ENCODE assay signal across 1 cellular context in the genomic region with DNA sequence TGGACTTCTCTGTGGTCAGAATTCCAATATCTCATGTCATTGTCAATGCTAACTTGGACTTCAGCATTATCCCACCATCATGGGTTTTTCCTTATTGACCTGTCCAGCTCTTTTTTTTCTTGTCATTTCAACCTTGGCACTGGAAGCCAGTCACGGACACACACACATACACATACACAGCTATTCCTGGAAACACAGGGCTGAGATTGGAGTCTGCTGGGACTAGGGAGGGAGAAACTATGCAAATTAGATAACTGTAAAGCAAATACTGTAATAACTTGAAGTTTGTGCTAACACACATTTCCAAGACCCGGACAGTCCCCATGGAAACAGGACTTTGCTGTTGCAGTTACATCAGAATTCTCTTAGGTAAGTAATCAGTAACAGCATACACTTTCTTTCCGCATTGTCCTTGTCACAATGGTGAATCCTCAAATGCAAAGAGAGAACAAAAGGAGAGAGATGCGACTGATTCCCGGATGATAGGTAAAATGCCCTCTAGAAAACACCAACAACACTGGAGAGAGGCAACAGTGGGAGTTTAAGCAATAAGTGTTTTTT.
TF ChIP-seq lines count a peak whose summit lies in the region.

No MANE protein-coding gene starts in this region.

TF ChIP-seq in HepG2, 621 proteins besides CTCF, POLR2A, EP300 and RAD21 (continued from another document and continues in another):
- TF ChIP-seq ZNF362 (CRISPR knock-in tag; IDR thresholded peaks at IDR 0.05; ENCODE audit: borderline replicate concordance): peak; percentile 56
- TF ChIP-seq, protein P1, sequence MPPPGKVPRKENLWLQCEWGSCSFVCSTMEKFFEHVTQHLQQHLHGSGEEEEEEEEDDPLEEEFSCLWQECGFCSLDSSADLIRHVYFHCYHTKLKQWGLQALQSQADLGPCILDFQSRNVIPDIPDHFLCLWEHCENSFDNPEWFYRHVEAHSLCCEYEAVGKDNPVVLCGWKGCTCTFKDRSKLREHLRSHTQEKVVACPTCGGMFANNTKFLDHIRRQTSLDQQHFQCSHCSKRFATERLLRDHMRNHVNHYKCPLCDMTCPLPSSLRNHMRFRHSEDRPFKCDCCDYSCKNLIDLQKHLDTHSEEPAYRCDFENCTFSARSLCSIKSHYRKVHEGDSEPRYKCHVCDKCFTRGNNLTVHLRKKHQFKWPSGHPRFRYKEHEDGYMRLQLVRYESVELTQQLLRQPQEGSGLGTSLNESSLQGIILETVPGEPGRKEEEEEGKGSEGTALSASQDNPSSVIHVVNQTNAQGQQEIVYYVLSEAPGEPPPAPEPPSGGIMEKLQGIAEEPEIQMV (CRISPR knock-in tag; IDR thresholded peaks at IDR 0.05; ENCODE audit: low read depth): no peak
- no peak for TF ChIP-seq ZNF24 (IDR thresholded peaks at IDR 0.05)
- no peak for TF ChIP-seq ZNF513 (CRISPR knock-in tag; conservative IDR thresholded peaks at IDR 0.05)
- TF ChIP-seq ZGPAT (CRISPR knock-in tag; IDR thresholded peaks at IDR 0.05): peak; percentile 37; the same call in 1 of the 2 replicates
- TF ChIP-seq FOXA1 (IDR thresholded peaks at IDR 0.05): no peak
- no peak for TF ChIP-seq FOXA1 (CRISPR knock-in tag; IDR thresholded peaks at IDR 0.05)
- TF ChIP-seq NCOR1 (IDR thresholded peaks at IDR 0.05; ENCODE audit: borderline replicate concordance, low read length): peak; percentile 81; the same call in 1 of the 2 replicates
- peak; percentile 59; the same call in 1 of the 2 replicates for TF ChIP-seq SOX13 (IDR thresholded peaks at IDR 0.05)
- peak in 1 of 2 experiments; percentile 83; a peak in 2 of 4 replicates for TF ChIP-seq SOX13 (CRISPR knock-in tag; conservative IDR thresholded peaks at IDR 0.05 in 1 of 2, IDR thresholded peaks at IDR 0.05 in 1 of 2)
- TF ChIP-seq, protein P2, sequence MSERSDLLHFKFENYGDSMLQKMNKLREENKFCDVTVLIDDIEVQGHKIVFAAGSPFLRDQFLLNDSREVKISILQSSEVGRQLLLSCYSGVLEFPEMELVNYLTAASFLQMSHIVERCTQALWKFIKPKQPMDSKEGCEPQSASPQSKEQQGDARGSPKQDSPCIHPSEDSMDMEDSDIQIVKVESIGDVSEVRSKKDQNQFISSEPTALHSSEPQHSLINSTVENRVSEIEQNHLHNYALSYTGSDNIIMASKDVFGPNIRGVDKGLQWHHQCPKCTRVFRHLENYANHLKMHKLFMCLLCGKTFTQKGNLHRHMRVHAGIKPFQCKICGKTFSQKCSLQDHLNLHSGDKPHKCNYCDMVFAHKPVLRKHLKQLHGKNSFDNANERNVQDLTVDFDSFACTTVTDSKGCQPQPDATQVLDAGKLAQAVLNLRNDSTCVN (CRISPR knock-in tag; IDR thresholded peaks at IDR 0.05; ENCODE audit: borderline replicate concordance): no peak
- TF ChIP-seq CREB1 (IDR thresholded peaks at IDR 0.05): no peak
- TF ChIP-seq CREB1 (CRISPR knock-in tag; IDR thresholded peaks at IDR 0.05): peak; percentile 37; the same call in 1 of the 2 replicates
- no peak for TF ChIP-seq ZNF781 (CRISPR knock-in tag; IDR thresholded peaks at IDR 0.05; ENCODE audit: borderline replicate concordance, not compliant biosample characterization)
- no peak for TF ChIP-seq FOXM1 (CRISPR knock-in tag; IDR thresholded peaks at IDR 0.05)
- 0 out of 2 replicates have a peak, but pooled peaks have one; percentile 7 for TF ChIP-seq SMC3 (IDR thresholded peaks at IDR 0.05; ENCODE audit: low read length)
- TF ChIP-seq NR2F1 (CRISPR knock-in tag; IDR thresholded peaks at IDR 0.05): 0 out of 4 replicates have a peak, but pooled peaks of 1 of the 2 experiments have one; percentile 46
- no peak for TF ChIP-seq HNRNPUL1 (IDR thresholded peaks at IDR 0.05; ENCODE audit: low read depth, low read length)
- no peak for TF ChIP-seq BORCS8-MEF2B (CRISPR knock-in tag; IDR thresholded peaks at IDR 0.05)
- TF ChIP-seq ZNF503 (CRISPR knock-in tag; IDR thresholded peaks at IDR 0.05): no peak
- no peak for TF ChIP-seq ZNF570 (CRISPR knock-in tag; IDR thresholded peaks at IDR 0.05; ENCODE audit: borderline replicate concordance)
- TF ChIP-seq ZNF761 (CRISPR knock-in tag; conservative IDR thresholded peaks at IDR 0.05): no peak
- TF ChIP-seq ZNF678 (CRISPR knock-in tag; IDR thresholded peaks at IDR 0.05): no peak
- TF ChIP-seq PHF21A (CRISPR knock-in tag; IDR thresholded peaks at IDR 0.05): peak; percentile 26; the same call in 1 of the 2 replicates
- peak; percentile 97 for TF ChIP-seq BCL6 (CRISPR knock-in tag; IDR thresholded peaks at IDR 0.05)
- TF ChIP-seq ZNF615 (CRISPR knock-in tag; IDR thresholded peaks at IDR 0.05; ENCODE audit: borderline replicate concordance): no peak
- TF ChIP-seq CREM (IDR thresholded peaks at IDR 0.05): peak; percentile 58
- no peak for TF ChIP-seq CREM (CRISPR knock-in tag; IDR thresholded peaks at IDR 0.05)
- no peak for TF ChIP-seq SPEN (CRISPR knock-in tag; IDR thresholded peaks at IDR 0.05; ENCODE audit: low read depth)
- no peak for TF ChIP-seq ZKSCAN8 (CRISPR knock-in tag; IDR thresholded peaks at IDR 0.05; ENCODE audit: borderline replicate concordance)
- no peak for TF ChIP-seq MEF2D (CRISPR knock-in tag; IDR thresholded peaks at IDR 0.05)
- no peak for TF ChIP-seq NFATC3 (CRISPR knock-in tag; IDR thresholded peaks at IDR 0.05)
- no peak for TF ChIP-seq ZNF552 (CRISPR knock-in tag; IDR thresholded peaks at IDR 0.05; ENCODE audit: borderline replicate concordance)
- no peak for TF ChIP-seq RAD51 (IDR thresholded peaks at IDR 0.05; ENCODE audit: borderline replicate concordance)
- TF ChIP-seq ZNF75D (CRISPR knock-in tag; IDR thresholded peaks at IDR 0.05; ENCODE audit: borderline replicate concordance): no peak
- TF ChIP-seq HDAC2 (CRISPR knock-in tag; IDR thresholded peaks at IDR 0.05): no peak
- TF ChIP-seq KDM4B (CRISPR knock-in tag; IDR thresholded peaks at IDR 0.05): no peak
- TF ChIP-seq CSRNP2 (CRISPR knock-in tag; conservative IDR thresholded peaks at IDR 0.05; ENCODE audit: low read depth): no peak
- no peak for TF ChIP-seq TEF (CRISPR knock-in tag; IDR thresholded peaks at IDR 0.05)
- TF ChIP-seq ZNF343 (CRISPR knock-in tag; IDR thresholded peaks at IDR 0.05): no peak
- no peak for TF ChIP-seq JUND (CRISPR knock-in tag; IDR thresholded peaks at IDR 0.05)
- TF ChIP-seq RCOR2 (CRISPR knock-in tag; IDR thresholded peaks at IDR 0.05): no peak
- TF ChIP-seq, protein P3, sequence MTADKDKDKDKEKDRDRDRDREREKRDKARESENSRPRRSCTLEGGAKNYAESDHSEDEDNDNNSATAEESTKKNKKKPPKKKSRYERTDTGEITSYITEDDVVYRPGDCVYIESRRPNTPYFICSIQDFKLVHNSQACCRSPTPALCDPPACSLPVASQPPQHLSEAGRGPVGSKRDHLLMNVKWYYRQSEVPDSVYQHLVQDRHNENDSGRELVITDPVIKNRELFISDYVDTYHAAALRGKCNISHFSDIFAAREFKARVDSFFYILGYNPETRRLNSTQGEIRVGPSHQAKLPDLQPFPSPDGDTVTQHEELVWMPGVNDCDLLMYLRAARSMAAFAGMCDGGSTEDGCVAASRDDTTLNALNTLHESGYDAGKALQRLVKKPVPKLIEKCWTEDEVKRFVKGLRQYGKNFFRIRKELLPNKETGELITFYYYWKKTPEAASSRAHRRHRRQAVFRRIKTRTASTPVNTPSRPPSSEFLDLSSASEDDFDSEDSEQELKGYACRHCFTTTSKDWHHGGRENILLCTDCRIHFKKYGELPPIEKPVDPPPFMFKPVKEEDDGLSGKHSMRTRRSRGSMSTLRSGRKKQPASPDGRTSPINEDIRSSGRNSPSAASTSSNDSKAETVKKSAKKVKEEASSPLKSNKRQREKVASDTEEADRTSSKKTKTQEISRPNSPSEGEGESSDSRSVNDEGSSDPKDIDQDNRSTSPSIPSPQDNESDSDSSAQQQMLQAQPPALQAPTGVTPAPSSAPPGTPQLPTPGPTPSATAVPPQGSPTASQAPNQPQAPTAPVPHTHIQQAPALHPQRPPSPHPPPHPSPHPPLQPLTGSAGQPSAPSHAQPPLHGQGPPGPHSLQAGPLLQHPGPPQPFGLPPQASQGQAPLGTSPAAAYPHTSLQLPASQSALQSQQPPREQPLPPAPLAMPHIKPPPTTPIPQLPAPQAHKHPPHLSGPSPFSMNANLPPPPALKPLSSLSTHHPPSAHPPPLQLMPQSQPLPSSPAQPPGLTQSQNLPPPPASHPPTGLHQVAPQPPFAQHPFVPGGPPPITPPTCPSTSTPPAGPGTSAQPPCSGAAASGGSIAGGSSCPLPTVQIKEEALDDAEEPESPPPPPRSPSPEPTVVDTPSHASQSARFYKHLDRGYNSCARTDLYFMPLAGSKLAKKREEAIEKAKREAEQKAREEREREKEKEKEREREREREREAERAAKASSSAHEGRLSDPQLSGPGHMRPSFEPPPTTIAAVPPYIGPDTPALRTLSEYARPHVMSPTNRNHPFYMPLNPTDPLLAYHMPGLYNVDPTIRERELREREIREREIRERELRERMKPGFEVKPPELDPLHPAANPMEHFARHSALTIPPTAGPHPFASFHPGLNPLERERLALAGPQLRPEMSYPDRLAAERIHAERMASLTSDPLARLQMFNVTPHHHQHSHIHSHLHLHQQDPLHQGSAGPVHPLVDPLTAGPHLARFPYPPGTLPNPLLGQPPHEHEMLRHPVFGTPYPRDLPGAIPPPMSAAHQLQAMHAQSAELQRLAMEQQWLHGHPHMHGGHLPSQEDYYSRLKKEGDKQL (CRISPR knock-in tag; IDR thresholded peaks at IDR 0.05; ENCODE audit: low read depth): no peak
- TF ChIP-seq HOXA9 (CRISPR knock-in tag; IDR thresholded peaks at IDR 0.05; ENCODE audit: borderline replicate concordance): no peak
- no peak for TF ChIP-seq ZBTB1 (CRISPR knock-in tag; IDR thresholded peaks at IDR 0.05; ENCODE audit: borderline replicate concordance)
